In genomic region chr2:29000481-29000880, GRCh38 we compare ENCODE assay signal across 8 cellular contexts. TPM values are rescaled to one million over a fixed set of nuclear protein-coding genes. Genes with fewer than 3 reads are reported as not detected.
DNase-seq lines count a peak whose midpoint lies in the region; ATAC-seq and TF ChIP-seq lines count a peak whose summit lies in the region.
"Had no signal": no experiment of that assay in that cellular context is flagged by ENCODE, and none has a peak within 500 bp of the region (broad histone marks: within the 10 kb centered on the region; RNA-seq: fewer than 3 reads in every experiment).

No MANE protein-coding gene starts in this region.

- H3K27ac ChIP-seq in Peyer's patch: peak overlapping the region in 3 of 4 donors; percentile 1 to 42 (median 19)
- H3K27ac ChIP-seq: dorsolateral prefrontal cortex had no signal

- TF ChIP-seq CTCF in Peyer's patch (IDR thresholded peaks at IDR 0.05): no peak
- no peak for TF ChIP-seq CTCF in epithelial cell of esophagus (IDR thresholded peaks at IDR 0.05; ENCODE audit: insufficient read depth, low read depth, low read length, missing control alignments)

- ATAC-seq in GM19035 (IDR thresholded peaks at IDR 0.05; ENCODE audit: unreplicated experiment): peak; percentile 87
- peak; percentile 97 for ATAC-seq in HG02885 (IDR thresholded peaks at IDR 0.05; ENCODE audit: poor library complexity, unreplicated experiment)
- ATAC-seq in GM18519 (IDR thresholded peaks at IDR 0.05; ENCODE audit: low FRiP score, unreplicated experiment): no peak

- TF ChIP-seq POLR2A in Peyer's patch (IDR thresholded peaks at IDR 0.05): no peak

- H3K4me1 ChIP-seq in Peyer's patch: peaks cover 0 to 6% (median 0%) of the 10 kb centered on the region in 4 donors

- H3K27me3 ChIP-seq in Peyer's patch: no peaks in the 10 kb centered on the region
- H3K27me3 ChIP-seq: dorsolateral prefrontal cortex had no signal

- no peaks in the 10 kb centered on the region for H3K9me3 ChIP-seq in Peyer's patch

- H3K36me3 ChIP-seq in Peyer's patch: no peaks in the 10 kb centered on the region

- peak in 2 of 3 donors; percentile 72 to 86 for DNase-seq in Peyer's patch
- DNase-seq in epithelial cell of esophagus (ENCODE audit: low read depth): peak; percentile 53
- no peak for DNase-seq in NCI-H2107 treated with DMSO at 0.1 percent for 48 hours (lab: John Stamatoyannopoulos, UW; ENCODE audit: unreplicated experiment)
- no peak for DNase-seq in inferior parietal cortex (ENCODE audit: extremely low spot score)

- H3K4me3 ChIP-seq in Peyer's patch (no peak overlapping the region), epithelial cell of esophagus (ENCODE audit: low read length) (no peak overlapping the region)
- H3K4me3 ChIP-seq: dorsolateral prefrontal cortex had no signal

RNA-seq across cellular contexts. Expression of gene TOGARAM2, which starts 19.4 kb away (rescaled TPM):
- 1 to 10 TPM in 1 of 4 donors, under 1 TPM in 3; under 0.01 to 1.1 (median 0.22) TPM for total RNA-seq in Peyer's patch

Comparison
In these comparisons a context has a peak if more than half of its experiments do, and no peak if none do; other contexts are left out.
1. DNase-seq: peak in Peyer's patch (2 of 3) and epithelial cell of esophagus (single experiment); none in NCI-H2107 treated with DMSO at 0.1 percent for 48 hours (single experiment) and inferior parietal cortex (single experiment).